1 cellular context compared by ENCODE assay signal in the genomic region with DNA sequence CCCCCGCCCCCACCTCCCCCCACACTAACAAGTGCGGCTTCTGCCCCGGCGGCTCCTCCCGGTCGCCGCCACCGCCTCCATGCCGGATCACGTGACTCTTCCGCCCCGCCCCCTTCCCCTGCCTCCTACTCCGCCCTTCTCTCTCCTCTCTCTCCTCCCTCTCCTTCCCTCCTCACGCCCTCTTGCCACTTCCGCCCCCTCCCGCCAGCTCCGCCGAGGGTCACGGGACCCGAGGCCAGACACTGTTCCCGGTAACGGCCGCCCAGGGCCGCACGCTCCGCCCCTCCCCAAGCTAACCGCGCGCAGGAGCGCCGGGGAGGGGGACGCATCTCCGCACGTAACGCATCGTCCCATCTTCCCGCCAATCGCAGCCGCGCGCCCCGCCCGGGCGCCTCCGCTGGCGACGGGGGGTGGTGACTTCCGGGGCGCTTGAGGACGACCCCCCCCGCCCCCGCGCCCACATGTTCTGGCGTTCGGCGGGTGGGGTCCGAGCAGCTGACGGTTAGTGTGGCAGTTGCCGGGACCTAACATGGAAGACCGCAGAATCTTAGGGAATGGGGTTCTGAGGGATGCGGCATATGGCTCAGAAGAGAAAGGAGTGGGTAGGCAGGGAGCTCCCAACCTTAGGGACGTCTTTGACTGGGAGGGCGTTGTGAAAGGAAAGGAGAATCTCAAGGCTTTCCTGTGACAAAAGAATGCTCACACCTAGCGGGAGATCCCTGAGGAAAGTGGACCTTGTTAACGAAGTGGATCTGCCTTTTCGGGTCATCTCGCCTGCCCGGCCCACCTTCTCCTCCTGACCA.
TF ChIP-seq lines count a peak whose summit lies in the region.

A gene with protein sequence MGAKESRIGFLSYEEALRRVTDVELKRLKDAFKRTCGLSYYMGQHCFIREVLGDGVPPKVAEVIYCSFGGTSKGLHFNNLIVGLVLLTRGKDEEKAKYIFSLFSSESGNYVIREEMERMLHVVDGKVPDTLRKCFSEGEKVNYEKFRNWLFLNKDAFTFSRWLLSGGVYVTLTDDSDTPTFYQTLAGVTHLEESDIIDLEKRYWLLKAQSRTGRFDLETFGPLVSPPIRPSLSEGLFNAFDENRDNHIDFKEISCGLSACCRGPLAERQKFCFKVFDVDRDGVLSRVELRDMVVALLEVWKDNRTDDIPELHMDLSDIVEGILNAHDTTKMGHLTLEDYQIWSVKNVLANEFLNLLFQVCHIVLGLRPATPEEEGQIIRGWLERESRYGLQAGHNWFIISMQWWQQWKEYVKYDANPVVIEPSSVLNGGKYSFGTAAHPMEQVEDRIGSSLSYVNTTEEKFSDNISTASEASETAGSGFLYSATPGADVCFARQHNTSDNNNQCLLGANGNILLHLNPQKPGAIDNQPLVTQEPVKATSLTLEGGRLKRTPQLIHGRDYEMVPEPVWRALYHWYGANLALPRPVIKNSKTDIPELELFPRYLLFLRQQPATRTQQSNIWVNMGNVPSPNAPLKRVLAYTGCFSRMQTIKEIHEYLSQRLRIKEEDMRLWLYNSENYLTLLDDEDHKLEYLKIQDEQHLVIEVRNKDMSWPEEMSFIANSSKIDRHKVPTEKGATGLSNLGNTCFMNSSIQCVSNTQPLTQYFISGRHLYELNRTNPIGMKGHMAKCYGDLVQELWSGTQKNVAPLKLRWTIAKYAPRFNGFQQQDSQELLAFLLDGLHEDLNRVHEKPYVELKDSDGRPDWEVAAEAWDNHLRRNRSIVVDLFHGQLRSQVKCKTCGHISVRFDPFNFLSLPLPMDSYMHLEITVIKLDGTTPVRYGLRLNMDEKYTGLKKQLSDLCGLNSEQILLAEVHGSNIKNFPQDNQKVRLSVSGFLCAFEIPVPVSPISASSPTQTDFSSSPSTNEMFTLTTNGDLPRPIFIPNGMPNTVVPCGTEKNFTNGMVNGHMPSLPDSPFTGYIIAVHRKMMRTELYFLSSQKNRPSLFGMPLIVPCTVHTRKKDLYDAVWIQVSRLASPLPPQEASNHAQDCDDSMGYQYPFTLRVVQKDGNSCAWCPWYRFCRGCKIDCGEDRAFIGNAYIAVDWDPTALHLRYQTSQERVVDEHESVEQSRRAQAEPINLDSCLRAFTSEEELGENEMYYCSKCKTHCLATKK (N-terminal part only) (minus strand): TSS at position 92 of the 803 bp plus-strand sequence. CDS start 194 bp downstream, outside the sequence.

TF ChIP-seq in HepG2, 621 proteins besides CTCF, POLR2A, EP300 and RAD21 (continued from another document and continues in another):
- TF ChIP-seq, protein P1, sequence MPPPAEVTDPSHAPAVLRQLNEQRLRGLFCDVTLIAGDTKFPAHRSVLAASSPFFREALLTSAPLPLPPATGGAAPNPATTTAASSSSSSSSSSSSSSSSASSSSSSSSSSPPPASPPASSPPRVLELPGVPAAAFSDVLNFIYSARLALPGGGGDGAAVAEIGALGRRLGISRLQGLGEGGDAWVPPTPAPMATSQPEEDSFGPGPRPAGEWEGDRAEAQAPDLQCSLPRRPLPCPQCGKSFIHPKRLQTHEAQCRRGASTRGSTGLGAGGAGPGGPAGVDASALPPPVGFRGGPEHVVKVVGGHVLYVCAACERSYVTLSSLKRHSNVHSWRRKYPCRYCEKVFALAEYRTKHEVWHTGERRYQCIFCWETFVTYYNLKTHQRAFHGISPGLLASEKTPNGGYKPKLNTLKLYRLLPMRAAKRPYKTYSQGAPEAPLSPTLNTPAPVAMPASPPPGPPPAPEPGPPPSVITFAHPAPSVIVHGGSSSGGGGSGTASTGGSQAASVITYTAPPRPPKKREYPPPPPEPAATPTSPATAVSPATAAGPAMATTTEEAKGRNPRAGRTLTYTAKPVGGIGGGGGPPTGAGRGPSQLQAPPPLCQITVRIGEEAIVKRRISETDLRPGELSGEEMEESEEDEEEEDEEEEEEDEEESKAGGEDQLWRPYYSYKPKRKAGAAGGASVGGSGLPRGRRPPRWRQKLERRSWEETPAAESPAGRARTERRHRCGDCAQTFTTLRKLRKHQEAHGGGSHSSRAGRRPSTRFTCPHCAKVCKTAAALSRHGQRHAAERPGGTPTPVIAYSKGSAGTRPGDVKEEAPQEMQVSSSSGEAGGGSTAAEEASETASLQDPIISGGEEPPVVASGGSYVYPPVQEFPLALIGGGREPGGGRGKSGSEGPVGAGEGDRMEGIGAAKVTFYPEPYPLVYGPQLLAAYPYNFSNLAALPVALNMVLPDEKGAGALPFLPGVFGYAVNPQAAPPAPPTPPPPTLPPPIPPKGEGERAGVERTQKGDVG (CRISPR knock-in tag; IDR thresholded peaks at IDR 0.05; ENCODE audit: borderline replicate concordance) = peak; percentile 89; the same call in 1 of the 2 replicates
- TF ChIP-seq ONECUT2 (CRISPR knock-in tag; IDR thresholded peaks at IDR 0.05) (no peak), ZNF678 (CRISPR knock-in tag; IDR thresholded peaks at IDR 0.05) (peak; percentile 18; the same call in 1 of the 2 replicates), ARNTL (CRISPR knock-in tag; IDR thresholded peaks at IDR 0.05) (peak; percentile 92), HDAC6 (IDR thresholded peaks at IDR 0.05; ENCODE audit: low read depth, low read length) (no peak), KLF15 (CRISPR knock-in tag; IDR thresholded peaks at IDR 0.05; ENCODE audit: borderline replicate concordance) (no peak), ZNF17 (CRISPR knock-in tag; IDR thresholded peaks at IDR 0.05) (no peak), WIZ (CRISPR knock-in tag; IDR thresholded peaks at IDR 0.05) (peak; percentile 65; the same call in 1 of the 2 replicates), HMG20B (CRISPR knock-in tag; conservative IDR thresholded peaks at IDR 0.05) (0 out of 2 replicates have a peak, but pooled peaks have one; percentile 48), KDM2A (CRISPR knock-in tag; IDR thresholded peaks at IDR 0.05; ENCODE audit: borderline replicate concordance, low read depth) (peak; percentile 65; the same call in 1 of the 2 replicates), RCOR2 (CRISPR knock-in tag; IDR thresholded peaks at IDR 0.05) (0 out of 2 replicates have a peak, but pooled peaks have one; percentile 23), MTF1 (CRISPR knock-in tag; IDR thresholded peaks at IDR 0.05) (no peak), SOX13 (IDR thresholded peaks at IDR 0.05) (no peak; the same call in 1 of the 2 replicates), SOX13 (CRISPR knock-in tag; conservative IDR thresholded peaks at IDR 0.05 in 1 of 2, IDR thresholded peaks at IDR 0.05 in 1 of 2) (peak in 1 of 2 experiments; percentile 75; a peak in 2 of 4 replicates)
- TF ChIP-seq, protein P2, sequence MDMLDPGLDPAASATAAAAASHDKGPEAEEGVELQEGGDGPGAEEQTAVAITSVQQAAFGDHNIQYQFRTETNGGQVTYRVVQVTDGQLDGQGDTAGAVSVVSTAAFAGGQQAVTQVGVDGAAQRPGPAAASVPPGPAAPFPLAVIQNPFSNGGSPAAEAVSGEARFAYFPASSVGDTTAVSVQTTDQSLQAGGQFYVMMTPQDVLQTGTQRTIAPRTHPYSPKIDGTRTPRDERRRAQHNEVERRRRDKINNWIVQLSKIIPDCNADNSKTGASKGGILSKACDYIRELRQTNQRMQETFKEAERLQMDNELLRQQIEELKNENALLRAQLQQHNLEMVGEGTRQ (IDR thresholded peaks at IDR 0.05; ENCODE audit: low read depth, low read length) = peak; percentile 88
- TF ChIP-seq, protein P2 (CRISPR knock-in tag; IDR thresholded peaks at IDR 0.05; ENCODE audit: borderline replicate concordance) = peak; percentile 90; the same call in 1 of the 2 replicates
- TF ChIP-seq, protein P3, sequence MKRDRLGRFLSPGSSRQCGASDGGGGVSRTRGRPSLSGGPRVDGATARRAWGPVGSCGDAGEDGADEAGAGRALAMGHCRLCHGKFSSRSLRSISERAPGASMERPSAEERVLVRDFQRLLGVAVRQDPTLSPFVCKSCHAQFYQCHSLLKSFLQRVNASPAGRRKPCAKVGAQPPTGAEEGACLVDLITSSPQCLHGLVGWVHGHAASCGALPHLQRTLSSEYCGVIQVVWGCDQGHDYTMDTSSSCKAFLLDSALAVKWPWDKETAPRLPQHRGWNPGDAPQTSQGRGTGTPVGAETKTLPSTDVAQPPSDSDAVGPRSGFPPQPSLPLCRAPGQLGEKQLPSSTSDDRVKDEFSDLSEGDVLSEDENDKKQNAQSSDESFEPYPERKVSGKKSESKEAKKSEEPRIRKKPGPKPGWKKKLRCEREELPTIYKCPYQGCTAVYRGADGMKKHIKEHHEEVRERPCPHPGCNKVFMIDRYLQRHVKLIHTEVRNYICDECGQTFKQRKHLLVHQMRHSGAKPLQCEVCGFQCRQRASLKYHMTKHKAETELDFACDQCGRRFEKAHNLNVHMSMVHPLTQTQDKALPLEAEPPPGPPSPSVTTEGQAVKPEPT (CRISPR knock-in tag; IDR thresholded peaks at IDR 0.05; ENCODE audit: low read depth) = no peak
- TF ChIP-seq, protein P4, sequence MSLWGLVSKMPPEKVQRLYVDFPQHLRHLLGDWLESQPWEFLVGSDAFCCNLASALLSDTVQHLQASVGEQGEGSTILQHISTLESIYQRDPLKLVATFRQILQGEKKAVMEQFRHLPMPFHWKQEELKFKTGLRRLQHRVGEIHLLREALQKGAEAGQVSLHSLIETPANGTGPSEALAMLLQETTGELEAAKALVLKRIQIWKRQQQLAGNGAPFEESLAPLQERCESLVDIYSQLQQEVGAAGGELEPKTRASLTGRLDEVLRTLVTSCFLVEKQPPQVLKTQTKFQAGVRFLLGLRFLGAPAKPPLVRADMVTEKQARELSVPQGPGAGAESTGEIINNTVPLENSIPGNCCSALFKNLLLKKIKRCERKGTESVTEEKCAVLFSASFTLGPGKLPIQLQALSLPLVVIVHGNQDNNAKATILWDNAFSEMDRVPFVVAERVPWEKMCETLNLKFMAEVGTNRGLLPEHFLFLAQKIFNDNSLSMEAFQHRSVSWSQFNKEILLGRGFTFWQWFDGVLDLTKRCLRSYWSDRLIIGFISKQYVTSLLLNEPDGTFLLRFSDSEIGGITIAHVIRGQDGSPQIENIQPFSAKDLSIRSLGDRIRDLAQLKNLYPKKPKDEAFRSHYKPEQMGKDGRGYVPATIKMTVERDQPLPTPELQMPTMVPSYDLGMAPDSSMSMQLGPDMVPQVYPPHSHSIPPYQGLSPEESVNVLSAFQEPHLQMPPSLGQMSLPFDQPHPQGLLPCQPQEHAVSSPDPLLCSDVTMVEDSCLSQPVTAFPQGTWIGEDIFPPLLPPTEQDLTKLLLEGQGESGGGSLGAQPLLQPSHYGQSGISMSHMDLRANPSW (CRISPR knock-in tag; IDR thresholded peaks at IDR 0.05; ENCODE audit: borderline replicate concordance) = no peak
- TF ChIP-seq, protein P5, sequence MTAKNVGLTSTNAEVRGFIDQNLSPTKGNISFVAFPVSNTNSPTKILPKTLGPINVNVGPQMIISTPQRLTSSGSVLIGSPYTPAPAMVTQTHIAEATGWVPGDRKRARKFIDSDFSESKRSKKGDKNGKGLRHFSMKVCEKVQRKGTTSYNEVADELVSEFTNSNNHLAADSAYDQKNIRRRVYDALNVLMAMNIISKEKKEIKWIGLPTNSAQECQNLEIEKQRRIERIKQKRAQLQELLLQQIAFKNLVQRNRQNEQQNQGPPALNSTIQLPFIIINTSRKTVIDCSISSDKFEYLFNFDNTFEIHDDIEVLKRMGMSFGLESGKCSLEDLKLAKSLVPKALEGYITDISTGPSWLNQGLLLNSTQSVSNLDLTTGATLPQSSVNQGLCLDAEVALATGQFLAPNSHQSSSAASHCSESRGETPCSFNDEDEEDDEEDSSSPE (CRISPR knock-in tag; IDR thresholded peaks at IDR 0.05) = peak; percentile 97
- TF ChIP-seq, protein P6, sequence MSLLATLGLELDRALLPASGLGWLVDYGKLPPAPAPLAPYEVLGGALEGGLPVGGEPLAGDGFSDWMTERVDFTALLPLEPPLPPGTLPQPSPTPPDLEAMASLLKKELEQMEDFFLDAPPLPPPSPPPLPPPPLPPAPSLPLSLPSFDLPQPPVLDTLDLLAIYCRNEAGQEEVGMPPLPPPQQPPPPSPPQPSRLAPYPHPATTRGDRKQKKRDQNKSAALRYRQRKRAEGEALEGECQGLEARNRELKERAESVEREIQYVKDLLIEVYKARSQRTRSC (CRISPR knock-in tag; IDR thresholded peaks at IDR 0.05; ENCODE audit: low read depth) = no peak
- TF ChIP-seq, protein P7, sequence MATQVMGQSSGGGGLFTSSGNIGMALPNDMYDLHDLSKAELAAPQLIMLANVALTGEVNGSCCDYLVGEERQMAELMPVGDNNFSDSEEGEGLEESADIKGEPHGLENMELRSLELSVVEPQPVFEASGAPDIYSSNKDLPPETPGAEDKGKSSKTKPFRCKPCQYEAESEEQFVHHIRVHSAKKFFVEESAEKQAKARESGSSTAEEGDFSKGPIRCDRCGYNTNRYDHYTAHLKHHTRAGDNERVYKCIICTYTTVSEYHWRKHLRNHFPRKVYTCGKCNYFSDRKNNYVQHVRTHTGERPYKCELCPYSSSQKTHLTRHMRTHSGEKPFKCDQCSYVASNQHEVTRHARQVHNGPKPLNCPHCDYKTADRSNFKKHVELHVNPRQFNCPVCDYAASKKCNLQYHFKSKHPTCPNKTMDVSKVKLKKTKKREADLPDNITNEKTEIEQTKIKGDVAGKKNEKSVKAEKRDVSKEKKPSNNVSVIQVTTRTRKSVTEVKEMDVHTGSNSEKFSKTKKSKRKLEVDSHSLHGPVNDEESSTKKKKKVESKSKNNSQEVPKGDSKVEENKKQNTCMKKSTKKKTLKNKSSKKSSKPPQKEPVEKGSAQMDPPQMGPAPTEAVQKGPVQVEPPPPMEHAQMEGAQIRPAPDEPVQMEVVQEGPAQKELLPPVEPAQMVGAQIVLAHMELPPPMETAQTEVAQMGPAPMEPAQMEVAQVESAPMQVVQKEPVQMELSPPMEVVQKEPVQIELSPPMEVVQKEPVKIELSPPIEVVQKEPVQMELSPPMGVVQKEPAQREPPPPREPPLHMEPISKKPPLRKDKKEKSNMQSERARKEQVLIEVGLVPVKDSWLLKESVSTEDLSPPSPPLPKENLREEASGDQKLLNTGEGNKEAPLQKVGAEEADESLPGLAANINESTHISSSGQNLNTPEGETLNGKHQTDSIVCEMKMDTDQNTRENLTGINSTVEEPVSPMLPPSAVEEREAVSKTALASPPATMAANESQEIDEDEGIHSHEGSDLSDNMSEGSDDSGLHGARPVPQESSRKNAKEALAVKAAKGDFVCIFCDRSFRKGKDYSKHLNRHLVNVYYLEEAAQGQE (IDR thresholded peaks at IDR 0.05; ENCODE audit: borderline replicate concordance in 1 of 2, low read depth in 1 of 2, low read length in 2 of 2) = no peak
